In genomic region chr5:159105318-159106053, GRCh38 we compare ENCODE assay signal across 13 cellular contexts. TPM values are rescaled to one million over a fixed set of nuclear protein-coding genes. Genes with fewer than 3 reads are reported as not detected.
DNase-seq lines count a peak whose midpoint lies in the region; ATAC-seq, FAIRE-seq and TF ChIP-seq lines count a peak whose summit lies in the region.
"Had no signal": no experiment of that assay in that cellular context is flagged by ENCODE, and none has a peak within 500 bp of the region (broad histone marks: within the 10 kb centered on the region; RNA-seq: fewer than 3 reads in every experiment).

No MANE protein-coding gene starts in this region.

- H3K4me1 ChIP-seq in subcutaneous abdominal adipose tissue (ENCODE audit: control insufficient read depth in 5 of 5, insufficient read depth in 5 of 5, low read length in 5 of 5) = peaks cover 10 to 54% (median 32%) of the 10 kb centered on the region in 5 donors

- no peak overlapping the region for H3K27ac Mint-ChIP-seq in WTC11

- peaks cover 0 to 4% (median 0%) of the 10 kb centered on the region in 5 donors for H3K9me3 ChIP-seq in subcutaneous abdominal adipose tissue (ENCODE audit: control insufficient read depth in 5 of 5, low read length in 5 of 5)
- H3K9me3 ChIP-seq: neutrophil, thyroid gland had no signal

- TF ChIP-seq CTCF in WTC11 (IDR thresholded peaks at IDR 0.05) = no peak

- POLR2A ChIA-PET in WTC11 (lab: Charles Lee) = no interaction called here

- DNase-seq in activated T-cell treated with anti-CD3 and anti-CD28 coated beads, Interleukin-2, amount 50 U/mL, for 1 hour = peak; percentile 26
- no peak for DNase-seq in activated T-cell treated with anti-CD3 and anti-CD28 coated beads for 4 hours
- DNase-seq in WTC11 (ENCODE audit: low spot score) = peak; percentile 31
- peak; percentile 61 for DNase-seq in islet precursor cell
- DNase-seq in HPDE6-E6E7 (ENCODE audit: extremely low spot score) = no peak
- no peak for DNase-seq in H54 (ENCODE audit: insufficient read length, low spot score)
- no peak for DNase-seq in NCI-H2171 treated with DMSO at 0.1 percent for 48 hours (lab: John Stamatoyannopoulos, UW)
- DNase-seq: NCI-H2227 treated with DMSO at 0.1 percent for 48 hours; stimulated activated CD4-positive, alpha-beta T cell treated with anti-CD3 and anti-CD28 coated beads, Interleukin-2, amount 100 ng/mL, for 48 hours; thyroid gland had no signal

- H3K4me1 Mint-ChIP-seq in WTC11 = peaks cover 35% of the 10 kb centered on the region

- no peak for FAIRE-seq in H54 (lab: Jason Lieb, UNC)
- FAIRE-seq: K562 had no signal

- H3K36me3 ChIP-seq in subcutaneous abdominal adipose tissue (ENCODE audit: control insufficient read depth in 5 of 5, insufficient read depth in 5 of 5, low read length in 5 of 5) = no peaks in the 10 kb centered on the region
- H3K36me3 ChIP-seq: neutrophil, thyroid gland had no signal

- H3K36me3 Mint-ChIP-seq in WTC11 = 0 out of 2 replicates have a peak, but pooled peaks cover 1% of the 10 kb centered on the region

- peak overlapping the region in 1 of 5 donors; percentile 61 for H3K4me3 ChIP-seq in subcutaneous abdominal adipose tissue (ENCODE audit: low read depth in 1 of 5, low read length in 5 of 5)
- H3K4me3 ChIP-seq: K562, thyroid gland had no signal

- H3K9ac ChIP-seq in subcutaneous abdominal adipose tissue (ENCODE audit: low read length in 5 of 5) = no peak overlapping the region

- peaks cover 78% of the 10 kb centered on the region for H3K27me3 Mint-ChIP-seq in WTC11 (ENCODE audit: low read depth)

- TF ChIP-seq POLR2A in H54 (IDR thresholded peaks at IDR 0.05; ENCODE audit: low read depth, low read length) = no peak

- H3K27me3 ChIP-seq in subcutaneous abdominal adipose tissue (ENCODE audit: control insufficient read depth in 5 of 5, insufficient read depth in 4 of 5, low read length in 5 of 5) = peaks cover 0 to 5% (median 0%) of the 10 kb centered on the region in 5 donors

- no peaks in the 10 kb centered on the region for H3K9me3 Mint-ChIP-seq in WTC11

- CTCF ChIA-PET in WTC11 (lab: Charles Lee) = interaction anchor here (0.8 to 5.4 kb wide), 17 partner anchors 11 to 1030 kb away, joined by 3 to 46 read pairs (median 5); no protein-coding TSS in a partner anchor

- H3K27ac ChIP-seq in subcutaneous abdominal adipose tissue (ENCODE audit: low read depth, low read length) = peak overlapping the region; percentile 75
- H3K27ac ChIP-seq: neutrophil, thyroid gland had no signal

- no peak for ATAC-seq in WTC11

- peak overlapping the region; percentile 81 for H3K4me3 Mint-ChIP-seq in WTC11

TF ChIP-seq in WTC11, 78 proteins besides CTCF, POLR2A, EP300 and RAD21:
- TF ChIP-seq NFATC4 (CRISPR knock-in tag; IDR thresholded peaks at IDR 0.05) = no peak
- TF ChIP-seq ZNF121 (CRISPR knock-in tag; IDR thresholded peaks at IDR 0.05) = peak; percentile 90; the same call in 1 of the 2 replicates
- TF ChIP-seq SMAD3 (CRISPR knock-in tag; IDR thresholded peaks at IDR 0.05; ENCODE audit: borderline replicate concordance) = no peak
- no peak for TF ChIP-seq SMAD4 (CRISPR knock-in tag; IDR thresholded peaks at IDR 0.05)
- TF ChIP-seq USF2 (CRISPR knock-in tag; IDR thresholded peaks at IDR 0.05) = peak; percentile 28; the same call in 1 of the 2 replicates
- TF ChIP-seq OVOL2 (CRISPR knock-in tag; IDR thresholded peaks at IDR 0.05; ENCODE audit: borderline replicate concordance) = no peak
- no peak for TF ChIP-seq NR1H2 (CRISPR knock-in tag; IDR thresholded peaks at IDR 0.05)
- no peak for TF ChIP-seq PRDM15 (CRISPR knock-in tag; IDR thresholded peaks at IDR 0.05)
TF ChIP-seq in WTC11: peak in this region for 2.

RNA-seq across cellular contexts. Expression of gene EBF1, which starts 5.8 kb away (rescaled TPM):
- total RNA-seq in WTC11 (2021) = 0.11 to 0.39 TPM (median 0.16 TPM) in 3 replicates

Comparison
In these comparisons a context has a peak if more than half of its experiments do, and no peak if none do; other contexts are left out.
1. DNase-seq: peak in activated T-cell treated with anti-CD3 and anti-CD28 coated beads, Interleukin-2, amount 50 U/mL, for 1 hour (single experiment), WTC11 (single experiment) and islet precursor cell (single experiment); none in activated T-cell treated with anti-CD3 and anti-CD28 coated beads for 4 hours (single experiment), HPDE6-E6E7 (single experiment), H54 (single experiment) and NCI-H2171 treated with DMSO at 0.1 percent for 48 hours (single experiment).